ENCODE assay signal across 8 cellular contexts in genomic region chr16:57757326-57757786, GRCh38. TPM values are rescaled to one million over a fixed set of nuclear protein-coding genes. Genes with fewer than 3 reads are reported as not detected.
DNase-seq lines count a peak whose midpoint lies in the region; ATAC-seq and TF ChIP-seq lines count a peak whose summit lies in the region.

No MANE protein-coding gene starts in this region.

- POLR2A ChIA-PET in CD4-positive, alpha-beta T cell (lab: Charles Lee), result interaction anchor here (0.6 kb wide), 1 partner anchor 22 kb away, joined by 3 read pairs; the partner anchor contains the start of gene KATNB1

- H3K9me3 ChIP-seq in CD4-positive, alpha-beta T cell (ENCODE audit: control insufficient read depth, low read length), result no peaks in the 10 kb centered on the region
- no peaks in the 10 kb centered on the region for H3K9me3 ChIP-seq in neuronal stem cell (replicated peaks in 1 of 2; ENCODE audit: control insufficient read depth in 2 of 2, insufficient read depth in 1 of 2, low read depth in 1 of 2, low read length in 2 of 2)

- no peak overlapping the region for H3K14ac ChIP-seq in neuronal stem cell (ENCODE audit: low read length)

- no peak overlapping the region for H2BK12ac ChIP-seq in neuronal stem cell (ENCODE audit: low read length)

- H2BK5ac ChIP-seq in neuronal stem cell (ENCODE audit: low read length), result no peak overlapping the region

- H3K4ac ChIP-seq in neuronal stem cell (ENCODE audit: low read length), result no peak overlapping the region

- peak overlapping the region; percentile 35 for H2AK5ac ChIP-seq in neuronal stem cell (ENCODE audit: low read depth, low read length)

- peak; percentile 98 for ATAC-seq in CD4-positive, alpha-beta T cell (ENCODE audit: poor library complexity)
- ATAC-seq in GM19025 (IDR thresholded peaks at IDR 0.05; ENCODE audit: low read depth, unreplicated experiment), result peak; percentile 89
- peak; percentile 75 for ATAC-seq in HG03159 (IDR thresholded peaks at IDR 0.05; ENCODE audit: unreplicated experiment)

- H3K27ac ChIP-seq in CD4-positive, alpha-beta T cell (ENCODE audit: low read depth, low read length), result no peak overlapping the region
- H3K27ac ChIP-seq in neuronal stem cell (replicated peaks; ENCODE audit: low read length), result no peak overlapping the region
- H3K27ac ChIP-seq in substantia nigra (ENCODE audit: low read depth, low read length, poor library complexity, severe bottlenecking), result peak overlapping the region; percentile 21

- TF ChIP-seq CTCF in CD4-positive, alpha-beta T cell (IDR thresholded peaks at IDR 0.05), result peak; percentile 89
- TF ChIP-seq CTCF in fibroblast of mammary gland (conservative IDR thresholded peaks at IDR 0.05; ENCODE audit: control insufficient read depth, insufficient read depth, low read depth, low read length), result peak; percentile 91

- H2BK15ac ChIP-seq in neuronal stem cell (ENCODE audit: low read length), result no peak overlapping the region

- no peak overlapping the region for H2BK120ac ChIP-seq in neuronal stem cell (ENCODE audit: low read depth, low read length)

- peaks cover 17 to 60% of the 10 kb centered on the region in 2 donors for H3K36me3 ChIP-seq in neuronal stem cell (replicated peaks in 1 of 2; ENCODE audit: control insufficient read depth in 2 of 2, insufficient read depth in 2 of 2, low read length in 2 of 2)

- H3K9me3 Mint-ChIP-seq in CD4-positive, alpha-beta T cell, result no peaks in the 10 kb centered on the region

- no peaks in the 10 kb centered on the region for H3K4me1 ChIP-seq in neuronal stem cell (ENCODE audit: control insufficient read depth in 2 of 2, insufficient read depth in 1 of 2, low read depth in 1 of 2, low read length in 2 of 2)

- H3K27ac Mint-ChIP-seq in CD4-positive, alpha-beta T cell, result no peak overlapping the region

- no peak overlapping the region for H4K91ac ChIP-seq in neuronal stem cell (ENCODE audit: low read depth, low read length, poor library complexity)

- H3K4me3 Mint-ChIP-seq in CD4-positive, alpha-beta T cell, result no peak overlapping the region

- no peak overlapping the region for H2AFZ ChIP-seq in neuronal stem cell (ENCODE audit: low read length)

- peaks cover 2% of the 10 kb centered on the region for H3K79me1 ChIP-seq in neuronal stem cell (ENCODE audit: low read depth, low read length)

- H3K9ac ChIP-seq in neuronal stem cell (ENCODE audit: low read depth, low read length, poor library complexity), result no peak overlapping the region

- H3K4me1 Mint-ChIP-seq in CD4-positive, alpha-beta T cell (ENCODE audit: low read depth), result no peaks in the 10 kb centered on the region

- no peaks in the 10 kb centered on the region for H3K27me3 Mint-ChIP-seq in CD4-positive, alpha-beta T cell

- no peaks in the 10 kb centered on the region for H3K27me3 ChIP-seq in CD4-positive, alpha-beta T cell (ENCODE audit: control insufficient read depth, insufficient read depth, low read length)
- H3K27me3 ChIP-seq in neuronal stem cell (ENCODE audit: control insufficient read depth in 3 of 3, insufficient read depth in 3 of 3, low read depth in 1 of 3, low read length in 3 of 3), result no peaks in the 10 kb centered on the region

- H3K4me3 ChIP-seq in fibroblast of mammary gland (ENCODE audit: control insufficient read depth, low read depth, low read length), result no peak overlapping the region
- H3K4me3 ChIP-seq in neuronal stem cell (ENCODE audit: low read length in 2 of 2), result no peak overlapping the region

- H3K18ac ChIP-seq in neuronal stem cell (ENCODE audit: low read length), result peak overlapping the region; percentile 28

- H3K4me2 ChIP-seq in neuronal stem cell (ENCODE audit: insufficient read depth, low read length, poor library complexity, severe bottlenecking), result no peak overlapping the region

- WGBS in neuronal stem cell (ENCODE audit: extremely low coverage in 2 of 2, insufficient read length in 2 of 2, insufficient replicate concordance in 1 of 2), 2 donors, result no CpG with 5 or more reads among the region's 11 CpGs

- CTCF ChIA-PET in CD4-positive, alpha-beta T cell (lab: Charles Lee), result interaction anchor here (0.8 to 1.3 kb wide), 3 partner anchors 11 to 37 kb away, joined by 3 read pairs; no protein-coding TSS in a partner anchor

- no peak overlapping the region for H4K8ac ChIP-seq in neuronal stem cell (ENCODE audit: low read depth, low read length)

- DNase-seq in CD4-positive, alpha-beta T cell, result peak; percentile 79 to 91 (median 84)
- DNase-seq in activated T-cell treated with anti-CD3 and anti-CD28 coated beads, Interleukin-2, amount 50 U/mL, for 48 hours, result peak; percentile 94 to 97
- DNase-seq in fibroblast of mammary gland (ENCODE audit: low read depth) (peak; percentile 70), neuronal stem cell (ENCODE audit: low spot score) (peak; percentile 74), substantia nigra (lab: John Stamatoyannopoulos, UW) (peak in 48 of 49 donors; percentile 30 to 93 (median 76))

- peaks cover 4% of the 10 kb centered on the region for H3K36me3 Mint-ChIP-seq in CD4-positive, alpha-beta T cell (ENCODE audit: low read depth)

- intact Hi-C loops in CD4-positive, alpha-beta T cell (cut with DNase I, micrococcal nuclease), result loop anchor here (2.0 to 10.0 kb wide), 4 partner anchors 107 to 730 kb away; no protein-coding TSS in a partner anchor

- H3K23ac ChIP-seq in neuronal stem cell (ENCODE audit: low read depth, low read length, poor library complexity), result no peak overlapping the region

TF ChIP-seq in PFSK-1, 5 proteins besides CTCF, POLR2A, EP300 and RAD21:
- TF ChIP-seq POLR2AphosphoS5 (IDR thresholded peaks at IDR 0.05; ENCODE audit: low read depth, low read length) (no peak), TAF1 (IDR thresholded peaks at IDR 0.05; ENCODE audit: borderline replicate concordance, insufficient read depth, low read length) (no peak), REST (IDR thresholded peaks at IDR 0.05; ENCODE audit: insufficient read depth in 1 of 2, low read depth in 2 of 2, low read length in 2 of 2) (no peak), SIN3A (IDR thresholded peaks at IDR 0.05; ENCODE audit: borderline replicate concordance, insufficient read depth, low read length) (0 out of 2 replicates have a peak, but pooled peaks have one; percentile 43), FOXP2 (optimal IDR thresholded peaks at IDR 0.05; ENCODE audit: borderline replicate concordance, extremely low read depth, extremely low read length, insufficient read depth) (no peak)
TF ChIP-seq in PFSK-1: peak in this region for 1.

RNA-seq across cellular contexts. Expression of gene KATNB1, which starts 21.8 kb away (rescaled TPM):
- total RNA-seq in CD4-positive, alpha-beta T cell, result 10 to 100 TPM; 21.0 to 22.3 TPM
- polyA plus RNA-seq in PFSK-1 (2012; ENCODE audit: insufficient read length, low read depth), result 83.7 TPM
- 31.8 TPM for polyA plus RNA-seq in neuronal stem cell (2013, experiment 1 of 2)
- 30.8 TPM for polyA plus RNA-seq in neuronal stem cell (2013, experiment 2 of 2)

RNA-seq across cellular contexts. Expression of gene KIFC3, which starts 44.9 kb away (rescaled TPM):
- not detected for total RNA-seq in CD4-positive, alpha-beta T cell
- 21.1 TPM for polyA plus RNA-seq in PFSK-1 (2012; ENCODE audit: insufficient read length, low read depth)
- polyA plus RNA-seq in neuronal stem cell (2013, experiment 1 of 2), result 1.3 TPM
- 1.1 TPM for polyA plus RNA-seq in neuronal stem cell (2013, experiment 2 of 2)
